Comparison of ENCODE assay signal across 8 cellular contexts in the genomic region with DNA sequence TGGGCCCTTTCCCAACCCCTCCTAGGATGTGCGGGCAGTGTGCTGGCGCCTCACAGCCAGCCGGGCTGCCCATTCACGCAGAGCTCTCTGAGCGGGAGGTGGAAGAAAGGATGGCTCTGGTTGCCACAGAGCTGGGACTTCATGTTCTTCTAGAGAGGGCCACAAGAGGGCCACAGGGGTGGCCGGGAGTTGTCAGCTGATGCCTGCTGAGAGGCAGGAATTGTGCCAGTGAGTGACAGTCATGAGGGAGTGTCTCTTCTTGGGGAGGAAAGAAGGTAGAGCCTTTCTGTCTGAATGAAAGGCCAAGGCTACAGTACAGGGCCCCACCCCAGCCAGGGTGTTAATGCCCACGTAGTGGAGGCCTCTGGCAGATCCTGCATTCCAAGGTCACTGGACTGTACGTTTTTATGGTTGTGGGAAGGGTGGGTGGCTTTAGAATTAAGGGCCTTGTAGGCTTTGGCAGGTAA. TPM values are rescaled to one million over a fixed set of nuclear protein-coding genes. Genes with fewer than 3 reads are reported as not detected.
DNase-seq lines count a peak whose midpoint lies in the region; ATAC-seq and TF ChIP-seq lines count a peak whose summit lies in the region.

No MANE protein-coding gene starts in this region.

- H3K9me3 Mint-ChIP-seq in activated naive CD4-positive, alpha-beta T cell treated with anti-CD3 and anti-CD28 coated beads, Interleukin-2, amount 50 U/mL, for 72 hours = no peaks in the 10 kb centered on the region
- H3K9me3 Mint-ChIP-seq in nephron = no peaks in the 10 kb centered on the region

- peak overlapping the region in 2 of 4 donors; percentile 61 to 64 for H3K27ac ChIP-seq in esophagus squamous epithelium

- WGBS in esophagus squamous epithelium, 2 donors = 33 to 38% methylated on average over 3 to 4 of the region's 8 CpGs

- H3K27me3 ChIP-seq in esophagus squamous epithelium = no peaks in the 10 kb centered on the region

- DNase-seq in activated naive CD4-positive, alpha-beta T cell treated with anti-CD3 and anti-CD28 coated beads, Interleukin-2, amount 50 U/mL, for 72 hours (ENCODE audit: low spot score in 2 of 2) = no peak
- no peak for DNase-seq in activated naive CD4-positive, alpha-beta T cell treated with Interleukin-2 at 50 U/mL for 16 hours
- peak; percentile 44 for DNase-seq in NCI-H1105 treated with DMSO at 0.1 percent for 48 hours (lab: John Stamatoyannopoulos, UW)
- DNase-seq in SW 1271 (lab: John Stamatoyannopoulos, UW) = peak; percentile 53 to 82
- no peak for DNase-seq in esophagus squamous epithelium (lab: John Stamatoyannopoulos, UW)
- DNase-seq in GM19240 (ENCODE audit: insufficient read length, low spot score) = no peak

- peaks cover 4 to 51% (median 5%) of the 10 kb centered on the region in 3 donors for H3K36me3 ChIP-seq in esophagus squamous epithelium

- no peaks in the 10 kb centered on the region for H3K9me3 ChIP-seq in esophagus squamous epithelium

- intact Hi-C loops in esophagus squamous epithelium (cut with DNase I) = no loop called here

- no peak overlapping the region for H3K4me3 ChIP-seq in esophagus squamous epithelium

- peaks cover 43% of the 10 kb centered on the region for H3K4me1 Mint-ChIP-seq in nephron

- H3K4me1 ChIP-seq in esophagus squamous epithelium = peaks cover 12 to 61% (median 20%) of the 10 kb centered on the region in 3 donors

- H3K36me3 Mint-ChIP-seq in activated naive CD4-positive, alpha-beta T cell treated with anti-CD3 and anti-CD28 coated beads, Interleukin-2, amount 50 U/mL, for 72 hours = no peaks in the 10 kb centered on the region
- peaks cover 18% of the 10 kb centered on the region for H3K36me3 Mint-ChIP-seq in nephron (ENCODE audit: low read depth)

- peak in 4 of 6 experiments; percentile 41 to 67 (median 51) for TF ChIP-seq CTCF in esophagus squamous epithelium (IDR thresholded peaks at IDR 0.05)
- TF ChIP-seq CTCF in nephron (IDR thresholded peaks at IDR 0.05; ENCODE audit: unreplicated experiment in 3 of 3) = peak; percentile 40 to 56 (median 42)

- ATAC-seq in activated naive CD4-positive, alpha-beta T cell treated with anti-CD3 and anti-CD28 coated beads, Interleukin-2, amount 50 U/mL, for 72 hours = peak; percentile 28 to 46
- no peak for ATAC-seq in GM21360 (IDR thresholded peaks at IDR 0.05; ENCODE audit: unreplicated experiment)

- peak overlapping the region; percentile 30 to 54 (median 37) for H3K4me3 Mint-ChIP-seq in nephron

- TF ChIP-seq POLR2A in esophagus squamous epithelium (IDR thresholded peaks at IDR 0.05) = no peak

- H3K27ac Mint-ChIP-seq in activated naive CD4-positive, alpha-beta T cell treated with anti-CD3 and anti-CD28 coated beads, Interleukin-2, amount 50 U/mL, for 72 hours = peak overlapping the region in 1 of 2 donors; percentile 38
- peak overlapping the region; percentile 72 to 87 (median 86) for H3K27ac Mint-ChIP-seq in nephron

- H3K27me3 Mint-ChIP-seq in nephron (ENCODE audit: low read depth) = no peaks in the 10 kb centered on the region

RNA-seq across cellular contexts. Expression of a gene that starts 8.3 kb away (rescaled TPM):
- total RNA-seq in activated naive CD4-positive, alpha-beta T cell treated with anti-CD3 and anti-CD28 coated beads, Interleukin-2, amount 50 U/mL, for 72 hours = 1 to 10 TPM; 4.1 to 6.8 TPM
- 10 to 100 TPM in 2 of 4 donors, 1 to 10 TPM in 2; 7.4 to 20.2 (median 10.4) TPM for total RNA-seq in esophagus squamous epithelium

RNA-seq across cellular contexts. Expression of a gene that starts 15.7 kb away (rescaled TPM):
- total RNA-seq in activated naive CD4-positive, alpha-beta T cell treated with anti-CD3 and anti-CD28 coated beads, Interleukin-2, amount 50 U/mL, for 72 hours = 10 to 100 TPM in 1 of 2 donors, 1 to 10 TPM in 1; 6.5 to 13.9 TPM
- total RNA-seq in esophagus squamous epithelium = 1 to 10 TPM; 2.1 to 4.2 (median 3.0) TPM

RNA-seq across cellular contexts. Expression of a gene that starts 15.8 kb away (rescaled TPM):
- total RNA-seq in activated naive CD4-positive, alpha-beta T cell treated with anti-CD3 and anti-CD28 coated beads, Interleukin-2, amount 50 U/mL, for 72 hours = 100 to 1,000 TPM; 112 to 177 TPM
- total RNA-seq in esophagus squamous epithelium = 10 to 100 TPM; 49.5 to 98.5 (median 64.9) TPM

RNA-seq across cellular contexts. Expression of a gene that starts 31.3 kb away (rescaled TPM):
- total RNA-seq in activated naive CD4-positive, alpha-beta T cell treated with anti-CD3 and anti-CD28 coated beads, Interleukin-2, amount 50 U/mL, for 72 hours = 100 to 1,000 TPM; 256 to 376 TPM
- 100 to 1,000 TPM; 272 to 462 (median 352) TPM for total RNA-seq in esophagus squamous epithelium

RNA-seq across cellular contexts. Expression of a gene that starts 32.3 kb away (rescaled TPM):
- not detected for total RNA-seq in activated naive CD4-positive, alpha-beta T cell treated with anti-CD3 and anti-CD28 coated beads, Interleukin-2, amount 50 U/mL, for 72 hours
- total RNA-seq in esophagus squamous epithelium = under 1 TPM in 1 of 4 donors, not detected in 3; 0.57 TPM

Comparison
In these comparisons a context has a peak if more than half of its experiments do, and no peak if none do; other contexts are left out.
1. DNase-seq: peak in NCI-H1105 treated with DMSO at 0.1 percent for 48 hours (single experiment) and SW 1271 (2 of 2); none in activated naive CD4-positive, alpha-beta T cell treated with anti-CD3 and anti-CD28 coated beads, Interleukin-2, amount 50 U/mL, for 72 hours (0 of 2), activated naive CD4-positive, alpha-beta T cell treated with Interleukin-2 at 50 U/mL for 16 hours (single experiment), esophagus squamous epithelium (single experiment) and GM19240 (single experiment).